Comparison of ENCODE assay signal across 30 cellular contexts in genomic region chr4:66923081-66923865, GRCh38.
"Had no signal": no experiment of that assay in that cellular context is flagged by ENCODE, and none has a peak within 500 bp of the region (broad histone marks: within the 10 kb centered on the region; RNA-seq: fewer than 3 reads in every experiment).

No MANE protein-coding gene starts in this region.

- H3K4me3 Mint-ChIP-seq: activated CD4-positive, alpha-beta memory T cell treated with anti-CD3 and anti-CD28 coated beads for 36 hours; activated CD4-positive, alpha-beta T cell treated with anti-CD3 and anti-CD28 coated beads, Interleukin-2, amount 10 ng/mL, durations not matched to agents 7 days and 5 days; activated naive CD4-positive, alpha-beta T cell treated with anti-CD3 and anti-CD28 coated beads for 36 hours; activated naive CD8-positive, alpha-beta T cell; activated T-helper 17 cell treated with anti-CD3 and anti-CD28 coated beads, Interleukin-2, amount 50 U/mL, for 72 hours; T-helper 1 cell treated with Interleukin-12 subunit alpha and Interleukin-12 subunit beta and Interleukin-4 antibody, amounts not matched to agents 30 μg/mL and 1 μg/mL, for 36 hours; WTC11 had no signal

- H3K36me3 Mint-ChIP-seq: activated CD4-positive, alpha-beta memory T cell treated with anti-CD3 and anti-CD28 coated beads for 36 hours; activated naive CD8-positive, alpha-beta T cell; WTC11 had no signal

- DNase-seq: activated CD4-positive, alpha-beta memory T cell treated with anti-CD3 and anti-CD28 coated beads for 36 hours; activated CD4-positive, alpha-beta T cell treated with anti-CD3 and anti-CD28 coated beads for 1 hour; activated CD4-positive, alpha-beta T cell treated with anti-CD3 and anti-CD28 coated beads, Interleukin-2, amount 10 ng/mL, durations not matched to agents 7 days and 5 days; activated CD8-positive, alpha-beta memory T cell treated with anti-CD3 and anti-CD28 coated beads for 24 hours; activated gamma-delta T cell; activated naive CD4-positive, alpha-beta T cell treated with anti-CD3 and anti-CD28 coated beads for 36 hours; activated T-cell treated with anti-CD3 and anti-CD28 coated beads, Interleukin-2, amount 50 U/mL, for 48 hours; adrenal gland; anterior cingulate cortex; brain microvascular endothelial cell; IMR-90; KBM-7; MV-4-11; NCI-H1092 treated with DMSO at 0.1 percent for 48 hours; NCI-H1436; NCI-H1694 treated with DMSO at 0.1 percent for 48 hours; NCI-H2029 treated with DMSO at 0.1 percent for 48 hours; NCI-H345; NCI-H510A; NCI-H526 treated with DMSO at 0.1 percent for 48 hours; NCI-H82; NK-92 treated with Interleukin-12 subunit alpha and Interleukin-12 subunit beta, amount 100 ng/mL, for 24 hours; PC-3; SHP77 had no signal

- H3K27me3 ChIP-seq: adrenal gland, brain microvascular endothelial cell, cardiac muscle cell, SJSA1 had no signal

- H3K27me3 Mint-ChIP-seq: activated CD4-positive, alpha-beta memory T cell treated with anti-CD3 and anti-CD28 coated beads for 36 hours; activated CD4-positive, alpha-beta T cell treated with anti-CD3 and anti-CD28 coated beads, Interleukin-2, amount 10 ng/mL, durations not matched to agents 7 days and 5 days; activated naive CD8-positive, alpha-beta T cell; activated T-helper 17 cell treated with anti-CD3 and anti-CD28 coated beads, Interleukin-2, amount 50 U/mL, for 72 hours had no signal

- H3K4me1 ChIP-seq: adrenal gland, SJSA1 had no signal

- H3K9me3 Mint-ChIP-seq: activated CD4-positive, alpha-beta T cell treated with anti-CD3 and anti-CD28 coated beads, Interleukin-2, amount 10 ng/mL, durations not matched to agents 7 days and 5 days; activated naive CD4-positive, alpha-beta T cell treated with anti-CD3 and anti-CD28 coated beads for 36 hours; T-helper 1 cell treated with Interleukin-12 subunit alpha and Interleukin-12 subunit beta and Interleukin-4 antibody, amounts not matched to agents 30 μg/mL and 1 μg/mL, for 36 hours; WTC11 had no signal

- H3K27ac Mint-ChIP-seq: activated CD4-positive, alpha-beta memory T cell treated with anti-CD3 and anti-CD28 coated beads for 36 hours; activated CD4-positive, alpha-beta T cell treated with anti-CD3 and anti-CD28 coated beads, Interleukin-2, amount 10 ng/mL, durations not matched to agents 7 days and 5 days; activated naive CD4-positive, alpha-beta T cell treated with anti-CD3 and anti-CD28 coated beads for 36 hours; activated naive CD8-positive, alpha-beta T cell; activated T-helper 17 cell treated with anti-CD3 and anti-CD28 coated beads, Interleukin-2, amount 50 U/mL, for 72 hours; T-helper 1 cell treated with Interleukin-12 subunit alpha and Interleukin-12 subunit beta and Interleukin-4 antibody, amounts not matched to agents 30 μg/mL and 1 μg/mL, for 36 hours had no signal

- ATAC-seq: activated T-helper 17 cell treated with anti-CD3 and anti-CD28 coated beads, Interleukin-2, amount 50 U/mL, for 72 hours; PC-3; WTC11 had no signal

- H3K36me3 ChIP-seq: adrenal gland, brain microvascular endothelial cell, cardiac muscle cell, SJSA1 had no signal

- H3K4me3 ChIP-seq: adrenal gland, cardiac muscle cell, SJSA1 had no signal

- H3K9me3 ChIP-seq: adrenal gland, SJSA1 had no signal

- H3K27ac ChIP-seq: adrenal gland, brain microvascular endothelial cell, cardiac muscle cell, SJSA1 had no signal

- H3K4me1 Mint-ChIP-seq: activated CD4-positive, alpha-beta T cell treated with anti-CD3 and anti-CD28 coated beads, Interleukin-2, amount 10 ng/mL, durations not matched to agents 7 days and 5 days; activated T-helper 17 cell treated with anti-CD3 and anti-CD28 coated beads, Interleukin-2, amount 50 U/mL, for 72 hours; WTC11 had no signal
